25 cellular contexts compared by ENCODE assay signal in the genomic region with DNA sequence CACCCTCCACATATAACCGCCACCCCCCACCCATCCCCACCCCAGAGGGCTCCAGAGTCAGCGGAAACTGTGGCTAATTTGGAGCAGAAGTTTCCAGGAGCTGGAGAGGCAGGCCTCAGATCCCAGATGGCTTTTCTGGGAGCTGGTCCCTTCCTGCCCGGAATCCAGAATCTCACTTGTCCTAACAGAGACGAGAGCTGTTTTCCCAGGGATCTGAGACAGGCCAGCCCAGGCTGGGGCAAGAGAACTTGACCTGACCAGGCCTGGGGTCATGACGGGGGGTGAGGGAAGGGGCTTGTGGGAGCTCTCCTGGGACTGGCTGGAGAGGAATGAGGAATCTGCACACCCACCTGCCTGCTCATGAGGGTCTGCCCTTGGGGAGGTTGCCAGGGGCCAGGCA. TPM values are rescaled to one million over a fixed set of nuclear protein-coding genes. Genes with fewer than 3 reads are reported as not detected.
"Had no signal": no experiment of that assay in that cellular context is flagged by ENCODE, and none has a peak within 500 bp of the region (broad histone marks: within the 10 kb centered on the region; RNA-seq: fewer than 3 reads in every experiment).

No MANE protein-coding gene starts in this region.

- H3K36me3 ChIP-seq: ascending aorta, SJCRH30 had no signal

- H3K27ac Mint-ChIP-seq: activated B cell treated with CpG ODN at 0.5 μM for 24 hours; activated CD4-positive, alpha-beta T cell treated with anti-CD3 and anti-CD28 coated beads, Interleukin-2, amount 10 ng/mL, durations not matched to agents 24 days and 14 days; activated CD8-positive, alpha-beta memory T cell treated with anti-CD3 and anti-CD28 coated beads, Interleukin-2, amount 10 ng/mL, durations not matched to agents 7 days and 5 days; activated naive CD4-positive, alpha-beta T cell treated with anti-CD3 and anti-CD28 coated beads, Interleukin-2, amount 50 U/mL, for 24 hours; activated T-cell treated with anti-CD3 and anti-CD28 coated beads, Interleukin-2, amount 50 U/mL, for 24 hours; activated T-helper 1 cell treated with anti-CD3 and anti-CD28 coated beads, Interleukin-12 subunit alpha, Interleukin-12 subunit beta, Interleukin-2, Interleukin-4 antibody, amounts not matched to agents 30 ng/mL and 10 ng/mL and 1 ng/mL, durations not matched to agents 14 hours and 24 hours and 36 hours; T-helper 1 cell treated with Interleukin-12 subunit alpha and Interleukin-12 subunit beta and Interleukin-4 antibody, amounts not matched to agents 30 μg/mL and 1 μg/mL, for 36 hours had no signal

- ATAC-seq: activated CD8-positive, alpha-beta memory T cell treated with anti-CD3 and anti-CD28 coated beads, Interleukin-2, amount 10 ng/mL, durations not matched to agents 7 days and 5 days; body of pancreas had no signal

- H3K4me3 Mint-ChIP-seq: activated B cell treated with CpG ODN at 0.5 μM for 24 hours; activated CD4-positive, alpha-beta T cell treated with anti-CD3 and anti-CD28 coated beads, Interleukin-2, amount 10 ng/mL, durations not matched to agents 24 days and 14 days; activated CD8-positive, alpha-beta memory T cell treated with anti-CD3 and anti-CD28 coated beads, Interleukin-2, amount 10 ng/mL, durations not matched to agents 7 days and 5 days; activated naive CD4-positive, alpha-beta T cell treated with anti-CD3 and anti-CD28 coated beads, Interleukin-2, amount 50 U/mL, for 24 hours; activated T-cell treated with anti-CD3 and anti-CD28 coated beads, Interleukin-2, amount 50 U/mL, for 24 hours; activated T-helper 1 cell treated with anti-CD3 and anti-CD28 coated beads, Interleukin-12 subunit alpha, Interleukin-12 subunit beta, Interleukin-2, Interleukin-4 antibody, amounts not matched to agents 30 ng/mL and 10 ng/mL and 1 ng/mL, durations not matched to agents 14 hours and 24 hours and 36 hours; T-helper 1 cell treated with Interleukin-12 subunit alpha and Interleukin-12 subunit beta and Interleukin-4 antibody, amounts not matched to agents 30 μg/mL and 1 μg/mL, for 36 hours had no signal

- H3K4me3 ChIP-seq: ascending aorta, body of pancreas, MG63, PC-9, SJCRH30 had no signal

- H2AFZ ChIP-seq: PC-9 had no signal

- H3K9me3 ChIP-seq: ascending aorta, body of pancreas, MG63, SJCRH30 had no signal

- H3K27me3 ChIP-seq: ascending aorta, body of pancreas, MG63, SJCRH30 had no signal

- H3K27ac ChIP-seq: ascending aorta, body of pancreas, PC-9, SJCRH30 had no signal

- H3K36me3 Mint-ChIP-seq: activated CD8-positive, alpha-beta memory T cell treated with anti-CD3 and anti-CD28 coated beads, Interleukin-2, amount 10 ng/mL, durations not matched to agents 7 days and 5 days had no signal

- H3K4me2 ChIP-seq: PC-9 had no signal

- DNase-seq: activated B cell treated with CpG ODN at 0.5 μM for 24 hours; activated CD4-positive, alpha-beta T cell treated with anti-CD3 and anti-CD28 coated beads for 1 hour; activated CD4-positive, alpha-beta T cell treated with anti-CD3 and anti-CD28 coated beads, Interleukin-2, amount 10 ng/mL, durations not matched to agents 24 days and 14 days; activated CD4-positive, alpha-beta T cell treated with anti-CD3 and anti-CD28 coated beads, Interleukin-2, amount 50 U/mL, for 48 hours; activated CD8-positive, alpha-beta memory T cell treated with anti-CD3 and anti-CD28 coated beads, Interleukin-2, amount 10 ng/mL, durations not matched to agents 7 days and 5 days; activated effector memory CD4-positive, alpha-beta T cell treated with Interleukin-2 at 50 U/mL for 16 hours; activated naive CD4-positive, alpha-beta T cell; activated T-cell treated with anti-CD3 and anti-CD28 coated beads, Interleukin-2, amount 50 U/mL, for 24 hours; amniotic stem cell; body of pancreas; MG63; MV-4-11; NCI-H1105; NCI-H1436; NCI-H187; NCI-H2081; NCI-H446; NCI-H524; PC-9; SJCRH30; T1000 had no signal

- H3K9me3 Mint-ChIP-seq: activated B cell treated with CpG ODN at 0.5 μM for 24 hours; activated CD4-positive, alpha-beta T cell treated with anti-CD3 and anti-CD28 coated beads, Interleukin-2, amount 10 ng/mL, durations not matched to agents 24 days and 14 days; activated naive CD4-positive, alpha-beta T cell treated with anti-CD3 and anti-CD28 coated beads, Interleukin-2, amount 50 U/mL, for 24 hours; activated T-cell treated with anti-CD3 and anti-CD28 coated beads, Interleukin-2, amount 50 U/mL, for 24 hours; activated T-helper 1 cell treated with anti-CD3 and anti-CD28 coated beads, Interleukin-12 subunit alpha, Interleukin-12 subunit beta, Interleukin-2, Interleukin-4 antibody, amounts not matched to agents 30 ng/mL and 10 ng/mL and 1 ng/mL, durations not matched to agents 14 hours and 24 hours and 36 hours; T-helper 1 cell treated with Interleukin-12 subunit alpha and Interleukin-12 subunit beta and Interleukin-4 antibody, amounts not matched to agents 30 μg/mL and 1 μg/mL, for 36 hours had no signal

RNA-seq across cellular contexts. Expression of gene EPHX3, which starts 6.5 kb away (rescaled TPM):
- total RNA-seq: activated B cell treated with CpG ODN at 0.5 μM for 24 hours; activated T-helper 1 cell treated with anti-CD3 and anti-CD28 coated beads, Interleukin-12 subunit alpha, Interleukin-12 subunit beta, Interleukin-2, Interleukin-4 antibody, amounts not matched to agents 30 ng/mL and 10 ng/mL and 1 ng/mL, durations not matched to agents 14 hours and 24 hours and 36 hours; ascending aorta; body of pancreas; SJCRH30 had no signal

RNA-seq across cellular contexts. Expression of gene NOTCH3, which starts 25.0 kb away (rescaled TPM):
- total RNA-seq: activated B cell treated with CpG ODN at 0.5 μM for 24 hours; activated CD4-positive, alpha-beta T cell treated with anti-CD3 and anti-CD28 coated beads, Interleukin-2, amount 10 ng/mL, durations not matched to agents 24 days and 14 days; activated CD8-positive, alpha-beta memory T cell treated with anti-CD3 and anti-CD28 coated beads, Interleukin-2, amount 10 ng/mL, durations not matched to agents 7 days and 5 days; activated T-helper 1 cell treated with anti-CD3 and anti-CD28 coated beads, Interleukin-12 subunit alpha, Interleukin-12 subunit beta, Interleukin-2, Interleukin-4 antibody, amounts not matched to agents 30 ng/mL and 10 ng/mL and 1 ng/mL, durations not matched to agents 14 hours and 24 hours and 36 hours had no signal
